ENCODE assay signal across 8 cellular contexts in genomic region chr5:134527961-134528424, GRCh38. TPM values are rescaled to one million over a fixed set of nuclear protein-coding genes. Genes with fewer than 3 reads are reported as not detected.
A peak's percentile ranks its signal among the peaks of the same experiment; 100 is the strongest.
DNase-seq lines count a peak whose midpoint lies in the region; ATAC-seq and TF ChIP-seq lines count a peak whose summit lies in the region.

No MANE protein-coding gene starts in this region.

- POLR2A ChIA-PET in RWPE1 (lab: Yijun Ruan, JAX; ENCODE audit: low non-redundant PET) = interaction anchor here (0.6 to 1.2 kb wide), 3 partner anchors 19 to 50 kb away, joined by 3 to 6 read pairs (median 4); no protein-coding TSS in a partner anchor

- DNase-seq in DMS 273 treated with DMSO at 0.1 percent for 48 hours (lab: John Stamatoyannopoulos, UW) (peak; percentile 9), RWPE1 (ENCODE audit: low spot score) (no peak), esophagus squamous epithelium (lab: John Stamatoyannopoulos, UW) (no peak), trophoblast cell (no peak), GDM1 (lab: John Stamatoyannopoulos, UW) (no peak), NCI-H446 treated with DMSO at 0.1 percent for 48 hours (lab: John Stamatoyannopoulos, UW) (no peak), NCI-H1694 (lab: John Stamatoyannopoulos, UW) (no peak)

- H3K27ac ChIP-seq in RWPE1 (peak overlapping the region; percentile 98), esophagus squamous epithelium (peak overlapping the region; percentile 89 to 99 (median 96)), trophoblast cell (ENCODE audit: low read depth, low read length) (peak overlapping the region; percentile 12)

- peak overlapping the region; percentile 99 for H3K4me2 ChIP-seq in trophoblast cell (ENCODE audit: low read length)

- H3K4ac ChIP-seq in trophoblast cell (ENCODE audit: low read depth, low read length) = no peak overlapping the region

- H3K9me3 ChIP-seq in esophagus squamous epithelium (no peaks in the 10 kb centered on the region), trophoblast cell (ENCODE audit: insufficient read depth, low read depth, low read length) (no peaks in the 10 kb centered on the region)

- peaks cover 15% of the 10 kb centered on the region for H3K79me2 ChIP-seq in trophoblast cell (ENCODE audit: control insufficient read depth, insufficient read depth, low read length, poor library complexity)

- no peak overlapping the region for H2BK120ac ChIP-seq in trophoblast cell (ENCODE audit: insufficient read depth, low read length, poor library complexity)

- H2AFZ ChIP-seq in trophoblast cell (ENCODE audit: insufficient read depth, low read length, poor library complexity) = peak overlapping the region; percentile 87

- no peak for ATAC-seq in HG03439 (IDR thresholded peaks at IDR 0.05; ENCODE audit: unreplicated experiment)

- H3K14ac ChIP-seq in trophoblast cell (ENCODE audit: low read length) = peak overlapping the region; percentile 47

- TF ChIP-seq CTCF in RWPE1 (conservative IDR thresholded peaks at IDR 0.05; ENCODE audit: low read depth) (no peak), esophagus squamous epithelium (IDR thresholded peaks at IDR 0.05) (no peak)

- CTCF ChIA-PET in RWPE1 (lab: Yijun Ruan, JAX) = interaction anchor here (0.5 to 3.9 kb wide), 26 partner anchors 8 to 125 kb away, joined by 3 to 34 read pairs (median 3); partner anchors contain the start of gene CDKN2AIPNL

- no peaks in the 10 kb centered on the region for H3K36me3 ChIP-seq in esophagus squamous epithelium
- H3K36me3 ChIP-seq in trophoblast cell (ENCODE audit: control insufficient read depth in 1 of 2, insufficient read depth in 2 of 2, low read length in 2 of 2) = no peaks in the 10 kb centered on the region

- intact Hi-C loops in esophagus squamous epithelium (cut with DNase I) = loop anchor here (5.0 to 10.0 kb wide), 2 partner anchors 113 to 156 kb away; partner anchors contain the start of genes CDKN2AIPNL and UBE2B

- peaks cover 29% of the 10 kb centered on the region for H3K79me1 ChIP-seq in trophoblast cell (ENCODE audit: low read length)

- no peak overlapping the region for H2BK12ac ChIP-seq in trophoblast cell (ENCODE audit: low read length)

- TF ChIP-seq POLR2A in esophagus squamous epithelium (IDR thresholded peaks at IDR 0.05) = no peak

- H2AK5ac ChIP-seq in trophoblast cell (ENCODE audit: low read length) = no peak overlapping the region

- peak overlapping the region; percentile 84 for H4K8ac ChIP-seq in trophoblast cell (ENCODE audit: low read depth, low read length)

- H3K9ac ChIP-seq in trophoblast cell (ENCODE audit: low read length) = no peak overlapping the region

- peak overlapping the region; percentile 26 for H2BK5ac ChIP-seq in trophoblast cell (ENCODE audit: low read depth, low read length, poor library complexity)

- no peaks in the 10 kb centered on the region for H3K27me3 ChIP-seq in esophagus squamous epithelium
- no peaks in the 10 kb centered on the region for H3K27me3 ChIP-seq in trophoblast cell (ENCODE audit: insufficient read depth, low read length)

- H3K4me1 ChIP-seq in esophagus squamous epithelium (peaks cover 53 to 85% (median 59%) of the 10 kb centered on the region in 3 donors), trophoblast cell (ENCODE audit: control insufficient read depth in 1 of 2, insufficient read depth in 2 of 2, low read length in 2 of 2) (peaks cover 5% of the 10 kb centered on the region in 2 experiments)

- no peak overlapping the region for H3K23ac ChIP-seq in trophoblast cell (ENCODE audit: low read length)

- H3K18ac ChIP-seq in trophoblast cell (ENCODE audit: low read length) = peak overlapping the region; percentile 71

- H3K4me3 ChIP-seq in esophagus squamous epithelium (peak overlapping the region; percentile 79 to 98 (median 90)), trophoblast cell (ENCODE audit: low read depth, low read length) (peak overlapping the region; percentile 66)

- peak overlapping the region; percentile 88 for H4K12ac ChIP-seq in trophoblast cell (ENCODE audit: low read depth, low read length)

- WGBS in esophagus squamous epithelium, 2 donors = 0 to 17% methylated on average over 3 to 13 of the region's 14 CpGs
- no CpG with 5 or more reads among the region's 14 CpGs for WGBS in trophoblast cell (ENCODE audit: extremely low coverage, insufficient coverage, insufficient read length)

- peak overlapping the region; percentile 46 for H4K91ac ChIP-seq in trophoblast cell (ENCODE audit: low read depth, low read length)

RNA-seq across cellular contexts. Expression of gene JADE2, which starts 2.5 kb away (rescaled TPM):
- total RNA-seq in esophagus squamous epithelium = 10 to 100 TPM in 3 of 4 donors, 1 to 10 TPM in 1; 9.1 to 32.8 (median 14.9) TPM
- polyA plus RNA-seq in trophoblast cell (2013) = 3.8 TPM in 2 replicates

Comparison
In these comparisons a context has a peak if more than half of its experiments do, and no peak if none do; other contexts are left out.
1. H3K27ac ChIP-seq: peak in every context shown above with its lines; median percentile 98 in RWPE1; 96 in esophagus squamous epithelium; 12 in trophoblast cell.